In genomic region chrX:49183701-49184281, GRCh38 we compare ENCODE assay signal across 10 cellular contexts. TPM values are rescaled to one million over a fixed set of nuclear protein-coding genes. Genes with fewer than 3 reads are reported as not detected.
DNase-seq lines count a peak whose midpoint lies in the region; ATAC-seq and TF ChIP-seq lines count a peak whose summit lies in the region.
"Had no signal": no experiment of that assay in that cellular context is flagged by ENCODE, and none has a peak within 500 bp of the region (broad histone marks: within the 10 kb centered on the region; RNA-seq: fewer than 3 reads in every experiment).

No MANE protein-coding gene starts in this region.

- H3K27me3 Mint-ChIP-seq in MCF 10A (ENCODE audit: insufficient read depth, unreplicated experiment) (no peaks in the 10 kb centered on the region), naive B cell (no peaks in the 10 kb centered on the region)

- H3K27me3 ChIP-seq in heart right ventricle (no peaks in the 10 kb centered on the region), vagina (no peaks in the 10 kb centered on the region)
- H3K27me3 ChIP-seq: foreskin keratinocyte had no signal

- no peak overlapping the region for H3K27ac Mint-ChIP-seq in MCF 10A (ENCODE audit: low read depth, unreplicated experiment)
- peak overlapping the region in 5 of 6 donors; percentile 28 to 83 (median 47) for H3K27ac Mint-ChIP-seq in naive B cell

- no peaks in the 10 kb centered on the region for H3K9me3 ChIP-seq in heart right ventricle
- no peaks in the 10 kb centered on the region for H3K9me3 ChIP-seq in vagina

- CTCF ChIA-PET in MCF 10A (lab: Yijun Ruan, JAX) = interaction anchor here (0.8 to 0.9 kb wide), 2 partner anchors 9 to 12 kb away, joined by 3 to 4 read pairs; partner anchors contain the start of gene PLP2

- TF ChIP-seq CTCF in heart right ventricle (IDR thresholded peaks at IDR 0.05) (no peak), MCF 10A (IDR thresholded peaks at IDR 0.05; ENCODE audit: unreplicated experiment) (no peak), vagina (IDR thresholded peaks at IDR 0.05) (no peak)

- POLR2A ChIA-PET in MCF 10A (lab: Yijun Ruan, JAX) = interaction anchor here (0.6 to 2.2 kb wide), 8 partner anchors 11 to 815 kb away, joined by 3 to 34 read pairs (median 4); partner anchors contain the start of genes GRIPAP1, OTUD5 and PLP2

- H3K27ac ChIP-seq in heart right ventricle (peak overlapping the region in 6 of 10 donors; percentile 41 to 90 (median 58)), vagina (peak overlapping the region; percentile 69)
- H3K27ac ChIP-seq: foreskin keratinocyte had no signal

- H3K36me3 ChIP-seq in heart right ventricle (peaks cover 0 to 38% (median 0%) of the 10 kb centered on the region in 9 donors), vagina (no peaks in the 10 kb centered on the region)

- TF ChIP-seq POLR2A in vagina (IDR thresholded peaks at IDR 0.05) = no peak

- no TSS peak for BruUV-seq in MCF 10A (replicated peaks; lab: Mats Ljungman, UMichigan)

- peaks cover 21% of the 10 kb centered on the region for H3K9me3 Mint-ChIP-seq in MCF 10A (ENCODE audit: unreplicated experiment)
- peaks cover 0 to 2% (median 0%) of the 10 kb centered on the region in 7 donors for H3K9me3 Mint-ChIP-seq in naive B cell

- ATAC-seq in heart right ventricle (peak in 3 of 8 donors; percentile 1 to 7 (median 1)), left ventricle myocardium superior (no peak), naive B cell (ENCODE audit: low read depth in 2 of 2) (no peak), SK-N-SH treated with all-trans-retinoic acid at 6 μM for 48 hours (no peak)

- WGBS in heart right ventricle, 2 donors = 54 to 69% methylated on average over 18 of the region's 18 CpGs

- peaks cover 7% of the 10 kb centered on the region for H3K4me1 Mint-ChIP-seq in MCF 10A (ENCODE audit: insufficient read depth, unreplicated experiment)
- peaks cover 20 to 32% (median 23%) of the 10 kb centered on the region in 3 donors for H3K4me1 Mint-ChIP-seq in naive B cell

- H3K4me3 Mint-ChIP-seq in MCF 10A (ENCODE audit: unreplicated experiment) (peak overlapping the region; percentile 75), naive B cell (peak overlapping the region in 6 of 8 donors; percentile 41 to 93 (median 78))

- H3K4me1 ChIP-seq in heart right ventricle (peaks cover 0 to 18% (median 6%) of the 10 kb centered on the region in 9 donors), vagina (peaks cover 17% of the 10 kb centered on the region)
- H3K4me1 ChIP-seq: foreskin keratinocyte had no signal

- DNase-seq in heart right ventricle = peak in 1 of 2 donors; percentile 30
- no peak for DNase-seq in left ventricle myocardium superior
- no peak for DNase-seq in MCF 10A (ENCODE audit: unreplicated experiment)
- no peak for DNase-seq in naive B cell
- DNase-seq in vagina (ENCODE audit: extremely low spot score in 2 of 2) = no peak
- DNase-seq in activated gamma-delta T cell treated with Interleukin-2 at 50 U/mL for 16 hours = no peak
- DNase-seq in nucleus accumbens (lab: John Stamatoyannopoulos, UW) = no peak

- intact Hi-C loops in heart right ventricle (cut with DNase I) (loop anchor here in 1 of 10 donors (2.0 kb wide), 1 partner anchor 19 kb away; no protein-coding TSS in a partner anchor), left ventricle myocardium superior (cut with micrococcal nuclease) (no loop called here), MCF 10A (cut with micrococcal nuclease) (loop anchor here (1.0 kb wide), 1 partner anchor 17 kb away; no protein-coding TSS in a partner anchor), vagina (cut with DNase I) (no loop called here)

- H3K4me3 ChIP-seq in heart right ventricle (peak overlapping the region in 4 of 10 donors; percentile 61 to 63 (median 62)), vagina (peak overlapping the region in 1 of 2 donors; percentile 23)

- peaks cover 29% of the 10 kb centered on the region for H3K36me3 Mint-ChIP-seq in MCF 10A (ENCODE audit: insufficient read depth, unreplicated experiment)
- H3K36me3 Mint-ChIP-seq in naive B cell = peaks cover 0 to 12% of the 10 kb centered on the region in 2 donors

TF ChIP-seq in SK-N-SH treated with all-trans-retinoic acid at 6 μM for 48 hours, 23 proteins besides CTCF, POLR2A, EP300 and RAD21:
- TF ChIP-seq CSRNP3 (CRISPR knock-in tag; IDR thresholded peaks at IDR 0.05) (no peak), RARB (CRISPR knock-in tag; IDR thresholded peaks at IDR 0.05) (no peak), ZC3H10 (CRISPR knock-in tag; IDR thresholded peaks at IDR 0.05) (no peak), ZNF8 (CRISPR knock-in tag; IDR thresholded peaks at IDR 0.05) (no peak), SNAI2 (CRISPR knock-in tag; IDR thresholded peaks at IDR 0.05) (no peak), ISL1 (CRISPR knock-in tag; IDR thresholded peaks at IDR 0.05) (no peak), PATZ1 (CRISPR knock-in tag; IDR thresholded peaks at IDR 0.05; ENCODE audit: borderline replicate concordance) (no peak), ZNF565 (CRISPR knock-in tag; conservative IDR thresholded peaks at IDR 0.05; ENCODE audit: low read depth) (no peak), TCF4 (CRISPR knock-in tag; IDR thresholded peaks at IDR 0.05; ENCODE audit: borderline replicate concordance) (no peak), ZNF70 (CRISPR knock-in tag; IDR thresholded peaks at IDR 0.05) (no peak)

RNA-seq across cellular contexts. Expression of gene PRICKLE3, which starts 2.4 kb away (rescaled TPM):
- total RNA-seq in heart right ventricle = 10 to 100 TPM in 3 of 10 donors, 1 to 10 TPM in 7; 6.6 to 14.8 (median 9.4) TPM
- polyA plus RNA-seq in heart right ventricle = 10 to 100 TPM in 1 of 2 donors, 1 to 10 TPM in 1; 8.8 to 10.8 TPM
- 12.7 TPM for total RNA-seq in left ventricle myocardium superior
- 14.5 and 15.7 TPM in 2 replicates for total RNA-seq in MCF 10A (2022)
- polyA plus RNA-seq in naive B cell (ENCODE audit: low read depth in 6 of 6) = 1 to 10 TPM in 5 of 6 donors, not detected in 1; 3.6 to 8.6 (median 5.4) TPM
- total RNA-seq in vagina = 26.5 TPM

RNA-seq across cellular contexts. Expression of gene PLP2, which starts 12.1 kb away (rescaled TPM):
- 100 to 1,000 TPM in 1 of 10 donors, 10 to 100 TPM in 9; 20.3 to 157 (median 41.2) TPM for total RNA-seq in heart right ventricle
- polyA plus RNA-seq in heart right ventricle = 100 to 1,000 TPM in 1 of 2 donors, 10 to 100 TPM in 1; 64.6 to 352 TPM
- 62.3 TPM for total RNA-seq in left ventricle myocardium superior
- 292 and 308 TPM in 2 replicates for total RNA-seq in MCF 10A (2022)
- polyA plus RNA-seq in naive B cell (ENCODE audit: low read depth in 6 of 6) = 100 to 1,000 TPM; 110 to 208 (median 153) TPM
- total RNA-seq in vagina = 81.3 TPM

RNA-seq across cellular contexts. Expression of gene SYP, which starts 16.2 kb away (rescaled TPM):
- total RNA-seq in heart right ventricle (1 to 10 TPM in 5 of 10 donors, under 1 TPM in 5; 0.59 to 2.0 (median 1.0) TPM), left ventricle myocardium superior (1.5 TPM), MCF 10A (2022) (0.75 and 0.79 TPM in 2 replicates), vagina (11.0 TPM)
- polyA plus RNA-seq in heart right ventricle (1 to 10 TPM; 1.9 to 2.9 TPM), naive B cell (ENCODE audit: low read depth in 6 of 6) (1 to 10 TPM in 1 of 6 donors, under 1 TPM in 4, not detected in 1; 0.15 to 1.3 (median 0.47) TPM)

RNA-seq across cellular contexts. Expression of gene MAGIX, which starts 21.2 kb away (rescaled TPM):
- total RNA-seq in heart right ventricle (1 to 10 TPM; 2.7 to 9.8 (median 4.0) TPM), left ventricle myocardium superior (3.8 TPM), MCF 10A (2022) (0.52 and 0.84 TPM in 2 replicates), vagina (2.2 TPM)
- polyA plus RNA-seq in heart right ventricle (10 to 100 TPM in 1 of 2 donors, 1 to 10 TPM in 1; 5.4 to 13.5 TPM), naive B cell (ENCODE audit: low read depth in 6 of 6) (under 1 TPM in 5 of 6 donors, not detected in 1; 0.18 to 0.96 (median 0.35) TPM)

RNA-seq across cellular contexts. Expression of gene CACNA1F, which starts 49.3 kb away (rescaled TPM):
- total RNA-seq in heart right ventricle = under 1 TPM in 6 of 10 donors, not detected in 4; 0.05 to 0.42 (median 0.15) TPM
- polyA plus RNA-seq in heart right ventricle = under 1 TPM; 0.03 to 0.07 TPM
- total RNA-seq in left ventricle myocardium superior = 0.47 TPM
- not detected in 2 replicates for total RNA-seq in MCF 10A (2022)
- under 1 TPM; 0.08 to 0.25 (median 0.14) TPM for polyA plus RNA-seq in naive B cell (ENCODE audit: low read depth in 6 of 6)
- 0.25 TPM for total RNA-seq in vagina
- total RNA-seq: foreskin keratinocyte, LHCN-M2 had no signal
